Comparison of ENCODE assay signal across 22 cellular contexts in the genomic region with DNA sequence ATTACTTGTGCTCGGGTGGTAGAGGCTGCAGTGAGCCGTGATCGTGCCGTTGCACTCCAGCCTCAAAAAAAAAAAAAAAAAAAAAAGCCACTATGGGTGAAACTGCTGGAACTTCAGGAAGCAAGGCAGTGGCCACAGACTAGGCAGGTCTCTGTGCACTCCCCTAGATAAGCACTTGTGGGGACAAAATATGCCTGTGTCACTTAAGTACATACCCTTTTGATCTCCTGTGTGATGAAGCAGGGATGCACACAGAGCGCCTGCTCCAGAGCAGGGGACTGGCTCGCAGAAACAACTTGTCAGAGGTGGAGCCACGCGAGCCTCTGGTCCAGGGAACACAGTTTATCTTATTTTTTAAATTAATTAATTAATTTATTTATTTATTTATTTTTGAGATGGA.
"Had no signal": no experiment of that assay in that cellular context is flagged by ENCODE, and none has a peak within 500 bp of the region (broad histone marks: within the 10 kb centered on the region; RNA-seq: fewer than 3 reads in every experiment).

No MANE protein-coding gene starts in this region.

- H3K9me3 Mint-ChIP-seq: activated T-helper 2 cell treated with anti-CD3 and anti-CD28 coated beads, Interferon-gamma antibody, Interleukin-2, Interleukin-4, amounts not matched to agents 10 μg/mL and 5 μg/mL and 100 μg/mL, durations not matched to agents 14 hours and 24 hours and 36 hours had no signal

- H3K27ac ChIP-seq: ascending aorta, breast epithelium, psoas muscle, sigmoid colon, stomach, thoracic aorta, upper lobe of right lung, VCaP had no signal

- H3K36me3 ChIP-seq: ascending aorta, breast epithelium, sigmoid colon, stomach, thoracic aorta, upper lobe of right lung had no signal

- DNase-seq: activated CD4-positive, alpha-beta T cell treated with anti-CD3 and anti-CD28 coated beads, Interleukin-2, amount 50 U/mL, for 48 hours; activated CD8-positive, alpha-beta memory T cell treated with anti-CD3 and anti-CD28 coated beads, Interleukin-2, amount 10 ng/mL, durations not matched to agents 7 days and 5 days; activated naive CD4-positive, alpha-beta T cell treated with anti-CD3 and anti-CD28 coated beads for 36 hours; activated T-cell treated with anti-CD3 and anti-CD28 coated beads, Interleukin-2, amount 50 U/mL, for 1 hour; cerebellar nuclear complex; effector memory CD4-positive, alpha-beta T cell; foreskin melanocyte; head of caudate nucleus; left colon; midbrain; psoas muscle; sigmoid colon; stimulated activated CD4-positive, alpha-beta T cell treated with anti-CD3 and anti-CD28 coated beads, Interleukin-1b, Interleukin-23, amount 100 ng/mL, for 48 hours; stomach; T-helper 2 cell; upper lobe of right lung had no signal

- H3K27me3 ChIP-seq: ascending aorta, breast epithelium, sigmoid colon, stomach, upper lobe of right lung had no signal

- H3K36me3 Mint-ChIP-seq: activated CD8-positive, alpha-beta memory T cell treated with anti-CD3 and anti-CD28 coated beads, Interleukin-2, amount 10 ng/mL, durations not matched to agents 7 days and 5 days had no signal

- H3K4me1 ChIP-seq: ascending aorta, breast epithelium had no signal

- H3K4me3 ChIP-seq: ascending aorta, breast epithelium, lung, psoas muscle, sigmoid colon, stomach, thoracic aorta, upper lobe of right lung had no signal

- ATAC-seq: activated CD8-positive, alpha-beta memory T cell treated with anti-CD3 and anti-CD28 coated beads, Interleukin-2, amount 10 ng/mL, durations not matched to agents 7 days and 5 days; psoas muscle; upper lobe of right lung had no signal

- H3K9me3 ChIP-seq: ascending aorta, psoas muscle, sigmoid colon, stomach, thoracic aorta, upper lobe of right lung had no signal

- H3K27ac Mint-ChIP-seq: activated CD8-positive, alpha-beta memory T cell treated with anti-CD3 and anti-CD28 coated beads, Interleukin-2, amount 10 ng/mL, durations not matched to agents 7 days and 5 days; activated naive CD4-positive, alpha-beta T cell treated with anti-CD3 and anti-CD28 coated beads for 36 hours; activated T-helper 2 cell treated with anti-CD3 and anti-CD28 coated beads, Interferon-gamma antibody, Interleukin-2, Interleukin-4, amounts not matched to agents 10 μg/mL and 5 μg/mL and 100 μg/mL, durations not matched to agents 14 hours and 24 hours and 36 hours had no signal
